Comparison of ENCODE assay signal across 1 cellular context in the genomic region with DNA sequence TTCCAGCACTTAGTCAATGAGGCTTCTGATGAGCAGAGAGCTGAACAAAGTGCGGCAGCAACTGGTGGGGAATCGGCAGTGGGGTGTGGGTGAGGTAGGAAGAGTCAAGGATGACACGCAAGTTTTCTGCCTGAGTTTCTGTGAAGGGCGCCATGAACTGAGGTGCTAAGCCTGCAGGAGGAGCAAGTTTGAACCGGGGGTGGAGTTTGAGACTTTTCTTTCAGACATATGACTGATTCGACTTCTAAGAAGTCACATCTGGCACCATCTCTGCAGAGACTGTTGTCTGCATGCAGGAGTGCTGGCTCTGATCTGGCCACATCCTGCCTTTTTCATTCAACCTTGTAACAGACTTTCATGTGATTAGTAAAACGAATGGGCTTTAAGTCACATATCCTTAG.
TF ChIP-seq lines count a peak whose summit lies in the region.

No MANE protein-coding gene starts in this region.

TF ChIP-seq in GM12878, 131 proteins besides CTCF, POLR2A, EP300 and RAD21:
- TF ChIP-seq SMARCA5 (IDR thresholded peaks at IDR 0.05) (no peak), NBN (IDR thresholded peaks at IDR 0.05) (0 out of 2 replicates have a peak, but pooled peaks have one; percentile 25)
- TF ChIP-seq, protein P1, sequence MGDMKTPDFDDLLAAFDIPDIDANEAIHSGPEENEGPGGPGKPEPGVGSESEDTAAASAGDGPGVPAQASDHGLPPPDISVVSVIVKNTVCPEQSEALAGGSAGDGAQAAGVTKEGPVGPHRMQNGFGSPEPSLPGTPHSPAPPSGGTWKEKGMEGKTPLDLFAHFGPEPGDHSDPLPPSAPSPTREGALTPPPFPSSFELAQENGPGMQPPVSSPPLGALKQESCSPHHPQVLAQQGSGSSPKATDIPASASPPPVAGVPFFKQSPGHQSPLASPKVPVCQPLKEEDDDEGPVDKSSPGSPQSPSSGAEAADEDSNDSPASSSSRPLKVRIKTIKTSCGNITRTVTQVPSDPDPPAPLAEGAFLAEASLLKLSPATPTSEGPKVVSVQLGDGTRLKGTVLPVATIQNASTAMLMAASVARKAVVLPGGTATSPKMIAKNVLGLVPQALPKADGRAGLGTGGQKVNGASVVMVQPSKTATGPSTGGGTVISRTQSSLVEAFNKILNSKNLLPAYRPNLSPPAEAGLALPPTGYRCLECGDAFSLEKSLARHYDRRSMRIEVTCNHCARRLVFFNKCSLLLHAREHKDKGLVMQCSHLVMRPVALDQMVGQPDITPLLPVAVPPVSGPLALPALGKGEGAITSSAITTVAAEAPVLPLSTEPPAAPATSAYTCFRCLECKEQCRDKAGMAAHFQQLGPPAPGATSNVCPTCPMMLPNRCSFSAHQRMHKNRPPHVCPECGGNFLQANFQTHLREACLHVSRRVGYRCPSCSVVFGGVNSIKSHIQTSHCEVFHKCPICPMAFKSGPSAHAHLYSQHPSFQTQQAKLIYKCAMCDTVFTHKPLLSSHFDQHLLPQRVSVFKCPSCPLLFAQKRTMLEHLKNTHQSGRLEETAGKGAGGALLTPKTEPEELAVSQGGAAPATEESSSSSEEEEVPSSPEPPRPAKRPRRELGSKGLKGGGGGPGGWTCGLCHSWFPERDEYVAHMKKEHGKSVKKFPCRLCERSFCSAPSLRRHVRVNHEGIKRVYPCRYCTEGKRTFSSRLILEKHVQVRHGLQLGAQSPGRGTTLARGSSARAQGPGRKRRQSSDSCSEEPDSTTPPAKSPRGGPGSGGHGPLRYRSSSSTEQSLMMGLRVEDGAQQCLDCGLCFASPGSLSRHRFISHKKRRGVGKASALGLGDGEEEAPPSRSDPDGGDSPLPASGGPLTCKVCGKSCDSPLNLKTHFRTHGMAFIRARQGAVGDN (IDR thresholded peaks at IDR 0.05): peak; percentile 47; the same call in 1 of the 2 replicates
